In the genomic region with DNA sequence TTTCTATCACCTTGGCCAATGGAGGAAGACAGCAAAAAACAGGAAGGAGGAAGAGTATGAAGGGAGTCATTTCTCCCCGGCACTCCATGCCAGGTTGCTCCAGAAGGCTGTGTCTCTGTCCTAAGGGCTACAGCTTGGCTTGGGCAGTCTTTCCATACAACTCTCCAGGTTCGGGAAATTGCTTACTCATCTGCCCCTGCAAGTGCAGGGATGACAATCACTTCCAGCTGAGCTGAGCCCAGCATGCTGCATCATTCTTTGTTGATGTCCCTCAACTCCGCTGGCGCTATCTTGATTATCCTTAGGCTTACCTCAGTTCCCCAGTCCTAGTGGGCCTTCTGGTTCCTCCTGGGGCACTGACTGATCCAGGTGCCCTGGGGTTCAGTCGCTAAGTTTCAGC, we compare ENCODE assay signal across 21 cellular contexts.
A peak's percentile ranks its signal among the peaks of the same experiment; 100 is the strongest.
DNase-seq lines count a peak whose midpoint lies in the region; ATAC-seq and TF ChIP-seq lines count a peak whose summit lies in the region.
"Had no signal": no experiment of that assay in that cellular context is flagged by ENCODE, and none has a peak within 500 bp of the region (broad histone marks: within the 10 kb centered on the region; RNA-seq: fewer than 3 reads in every experiment).

No MANE protein-coding gene starts in this region.

- peaks cover 42% of the 10 kb centered on the region for H3K4me1 ChIP-seq in body of pancreas
- H3K4me1 ChIP-seq in gastrocnemius medialis = no peaks in the 10 kb centered on the region
- H3K4me1 ChIP-seq: esophagus muscularis mucosa, psoas muscle, tibial nerve had no signal

- peak; percentile 1 for DNase-seq in Caki2 (ENCODE audit: low read depth)
- no peak for DNase-seq in LNCaP clone FGC (ENCODE audit: low read depth)
- DNase-seq in body of pancreas = peak in 2 of 4 donors; percentile 17 to 34
- peak; percentile 10 to 33 for DNase-seq in lung microvascular endothelial cell (ENCODE audit: low read depth in 2 of 2)
- DNase-seq in left ventricle myocardium superior = no peak
- DNase-seq in gastrocnemius medialis = no peak
- DNase-seq in AML-193 (lab: John Stamatoyannopoulos, UW) = no peak
- DNase-seq: activated CD4-positive, alpha-beta memory T cell treated with anti-CD3 and anti-CD28 coated beads, Interleukin-2, amount 10 ng/mL, durations not matched to agents 7 days and 5 days; activated naive CD4-positive, alpha-beta T cell treated with anti-CD3 and anti-CD28 coated beads for 36 hours; amygdala; glutamatergic neuron; left lung; NCI-H446; psoas muscle; stimulated activated naive CD8-positive, alpha-beta T cell treated with anti-CD3 and anti-CD28 coated beads, Interleukin-15, Interleukin-2, amounts not matched to agents 100 U/mL and 50 U/mL, for 24 hours; T1000 had no signal

- in situ Hi-C loops in Caki2 (cut with HindIII; ENCODE audit: low pct_unique_long_range_greater_than_20kb, low sequenced_read_pairs) = no loop called here
- in situ Hi-C loops in gastrocnemius medialis (cut with MboI; ENCODE audit: low sequenced_read_pairs in 4 of 4) = no loop called here

- H3K27me3 ChIP-seq in body of pancreas = no peaks in the 10 kb centered on the region
- no peaks in the 10 kb centered on the region for H3K27me3 ChIP-seq in gastrocnemius medialis
- H3K27me3 ChIP-seq: left lung, neural progenitor cell, tibial nerve had no signal

- TF ChIP-seq CTCF in LNCaP clone FGC (IDR thresholded peaks at IDR 0.05; ENCODE audit: control insufficient read depth, extremely low read depth, insufficient read depth) (no peak), body of pancreas (IDR thresholded peaks at IDR 0.05) (no peak), gastrocnemius medialis (IDR thresholded peaks at IDR 0.05 in 4 of 5, conservative IDR thresholded peaks at IDR 0.05 in 1 of 5) (no peak)

- TF ChIP-seq POLR2A in body of pancreas (IDR thresholded peaks at IDR 0.05) (no peak), gastrocnemius medialis (IDR thresholded peaks at IDR 0.05) (no peak)

- WGBS in body of pancreas, 2 donors = 60 to 68% methylated on average over 5 of the region's 5 CpGs

- peak overlapping the region; percentile 27 to 78 (median 76) for H3K27ac ChIP-seq in body of pancreas
- H3K27ac ChIP-seq in gastrocnemius medialis = no peak overlapping the region
- H3K27ac ChIP-seq: esophagus muscularis mucosa, HL-60, left lung, neural progenitor cell, psoas muscle, RWPE1, tibial nerve had no signal

- H3K9me3 ChIP-seq in body of pancreas (no peaks in the 10 kb centered on the region), gastrocnemius medialis (no peaks in the 10 kb centered on the region)
- H3K9me3 ChIP-seq: esophagus muscularis mucosa, left lung, psoas muscle, tibial nerve had no signal

- ATAC-seq in body of pancreas = no peak
- ATAC-seq in left ventricle myocardium superior = no peak
- no peak for ATAC-seq in gastrocnemius medialis
- ATAC-seq: psoas muscle; stimulated activated naive CD8-positive, alpha-beta T cell treated with anti-CD3 and anti-CD28 coated beads, Interleukin-15, Interleukin-2, amounts not matched to agents 100 U/mL and 50 U/mL, for 24 hours had no signal

- intact Hi-C loops in body of pancreas (cut with DNase I) = no loop called here
- intact Hi-C loops in left ventricle myocardium superior (cut with micrococcal nuclease) = no loop called here
- intact Hi-C loops in gastrocnemius medialis (cut with DNase I; ENCODE audit: low total_unique reads) = loop anchor here (10.0 kb wide), 1 partner anchor 754 kb away; no protein-coding TSS in a partner anchor

- 0 out of 2 replicates have a peak overlapping the region, but pooled peaks have one; percentile 11 for H3K4me3 ChIP-seq in LNCaP clone FGC (ENCODE audit: low read depth, low read length)
- no peak overlapping the region for H3K4me3 ChIP-seq in body of pancreas
- no peak overlapping the region for H3K4me3 ChIP-seq in gastrocnemius medialis
- H3K4me3 ChIP-seq: esophagus muscularis mucosa, left lung, neural progenitor cell, psoas muscle, tibial nerve had no signal

- H3K36me3 ChIP-seq in body of pancreas (replicated peaks in 1 of 2; ENCODE audit: insufficient read depth in 1 of 2, low read depth in 2 of 2) (no peaks in the 10 kb centered on the region), gastrocnemius medialis (no peaks in the 10 kb centered on the region)
- H3K36me3 ChIP-seq: esophagus muscularis mucosa, left lung, neural progenitor cell, tibial nerve had no signal

Comparison
In these comparisons a context has a peak if more than half of its experiments do, and no peak if none do; other contexts are left out.
1. DNase-seq: peak in Caki2 (single experiment) and lung microvascular endothelial cell (2 of 2); none in LNCaP clone FGC (single experiment), left ventricle myocardium superior (single experiment), gastrocnemius medialis (0 of 2) and AML-193 (0 of 2).
2. H3K27ac ChIP-seq: peak in body of pancreas (4 of 4); none in gastrocnemius medialis (0 of 4).